11 cellular contexts compared by ENCODE assay signal in genomic region chr5:143086851-143087637, GRCh38.
DNase-seq lines count a peak whose midpoint lies in the region; ATAC-seq and TF ChIP-seq lines count a peak whose summit lies in the region.
"Had no signal": no experiment of that assay in that cellular context is flagged by ENCODE, and none has a peak within 500 bp of the region (broad histone marks: within the 10 kb centered on the region; RNA-seq: fewer than 3 reads in every experiment).

No MANE protein-coding gene starts in this region.

- no peaks in the 10 kb centered on the region for H3K79me2 ChIP-seq in mesendoderm (ENCODE audit: control insufficient read depth, insufficient read depth, low read length)

- H3K4me1 ChIP-seq in IMR-90 (ENCODE audit: control insufficient read depth, insufficient read depth, low read length) (peaks cover 12% of the 10 kb centered on the region), mesendoderm (ENCODE audit: control insufficient read depth, low read depth, low read length) (peaks cover 4% of the 10 kb centered on the region), mucosa of descending colon (ENCODE audit: low read depth) (peaks cover 14% of the 10 kb centered on the region)

- H2AK5ac ChIP-seq in IMR-90 (ENCODE audit: low read depth, low read length) (peak overlapping the region; percentile 18; the same call in 1 of the 2 replicates), mesendoderm (ENCODE audit: low read length) (no peak overlapping the region)

- H3K27ac ChIP-seq in IMR-90 (ENCODE audit: insufficient read depth, low read length) = no peak overlapping the region; the same call in 1 of the 2 replicates
- H3K27ac ChIP-seq in mesendoderm (ENCODE audit: low read depth, low read length) = no peak overlapping the region
- H3K27ac ChIP-seq: stomach had no signal

- 90% methylated on average over 2 of the region's 5 CpGs; no CpG with 5 or more reads in 1 of the 2 experiments for WGBS in IMR-90 (ENCODE audit: extremely low coverage in 2 of 2, insufficient read length in 1 of 2), 2 experiments
- no CpG with 5 or more reads among the region's 5 CpGs for WGBS in mesendoderm (ENCODE audit: extremely low coverage, insufficient coverage, low lambda C conversion rate)

- H3K9ac ChIP-seq in IMR-90 (ENCODE audit: low read depth, low read length) (no peak overlapping the region), mesendoderm (ENCODE audit: low read length) (no peak overlapping the region)

- H4K20me1 ChIP-seq in IMR-90 (ENCODE audit: insufficient read depth, low read length) = no peaks in the 10 kb centered on the region

- no peaks in the 10 kb centered on the region for H3K27me3 ChIP-seq in IMR-90 (ENCODE audit: control insufficient read depth, insufficient read depth, low read length)
- H3K27me3 ChIP-seq in mesendoderm (ENCODE audit: insufficient read depth, low read length, poor library complexity) = no peaks in the 10 kb centered on the region
- H3K27me3 ChIP-seq: stomach had no signal

- no peak for TF ChIP-seq RAD21 in IMR-90 (IDR thresholded peaks at IDR 0.05; ENCODE audit: low read length)

- BruUV-seq in IMR-90 (replicated peaks; lab: Mats Ljungman, UMichigan) = no TSS peak

- H3K9me3 ChIP-seq in IMR-90 (ENCODE audit: control insufficient read depth, insufficient read depth, low read length) (no peaks in the 10 kb centered on the region), mucosa of descending colon (no peaks in the 10 kb centered on the region)
- H3K9me3 ChIP-seq: stomach had no signal

- ATAC-seq in IMR-90 (ENCODE audit: low read depth) = peak; percentile 93
- no peak for ATAC-seq in mucosa of descending colon
- ATAC-seq in sciatic nerve = no peak
- ATAC-seq: left lobe of liver had no signal

- H3K4ac ChIP-seq in IMR-90 (ENCODE audit: low read depth, low read length) (peak overlapping the region; percentile 19; the same call in 1 of the 2 replicates), mesendoderm (ENCODE audit: low read depth, low read length) (no peak overlapping the region)

- peak overlapping the region; percentile 38; the same call in 1 of the 2 replicates for H2BK20ac ChIP-seq in IMR-90 (ENCODE audit: low read depth, low read length)

- no peak overlapping the region for H4K91ac ChIP-seq in IMR-90 (ENCODE audit: insufficient read depth, low read depth, low read length)

- H3K4me3 ChIP-seq in IMR-90 (ENCODE audit: insufficient read depth, low read depth, low read length) = no peak overlapping the region
- no peak overlapping the region for H3K4me3 ChIP-seq in mesendoderm (ENCODE audit: low read length)
- H3K4me3 ChIP-seq in mucosa of descending colon = no peak overlapping the region
- H3K4me3 ChIP-seq: stomach had no signal

- H4K8ac ChIP-seq in IMR-90 (ENCODE audit: low read depth in 2 of 2, low read length in 2 of 2) = no peak overlapping the region; a peak in 1 of 4 replicates
- H4K8ac ChIP-seq in mesendoderm (ENCODE audit: low read depth, low read length) = no peak overlapping the region

- no peak overlapping the region for H4K5ac ChIP-seq in IMR-90 (ENCODE audit: low read depth, low read length)
- no peak overlapping the region for H4K5ac ChIP-seq in mesendoderm (ENCODE audit: low read length)

- no peaks in the 10 kb centered on the region for H3K79me1 ChIP-seq in IMR-90 (ENCODE audit: low read depth in 1 of 2, low read length in 2 of 2)
- no peaks in the 10 kb centered on the region for H3K79me1 ChIP-seq in mesendoderm (ENCODE audit: low read length)

- intact Hi-C loops in IMR-90 (cut with micrococcal nuclease) = no loop called here
- intact Hi-C loops in mucosa of descending colon (cut with DNase I, micrococcal nuclease) = no loop called here
- intact Hi-C loops in sciatic nerve (cut with DNase I) = no loop called here

- TF ChIP-seq CTCF in IMR-90 (conservative IDR thresholded peaks at IDR 0.05; ENCODE audit: low read depth, low read length) = no peak
- TF ChIP-seq CTCF in mucosa of descending colon (IDR thresholded peaks at IDR 0.05) = no peak

- dilution Hi-C loops in IMR-90 (cut with HindIII; ENCODE audit: low sequenced_read_pairs, unreplicated experiment) = no loop called here

- no peak overlapping the region for H2AFZ ChIP-seq in IMR-90 (replicated peaks; ENCODE audit: low read length, poor library complexity)

- H3K4me2 ChIP-seq in IMR-90 (ENCODE audit: low read depth, low read length) = peak overlapping the region; percentile 44; the same call in 1 of the 2 replicates
- H3K4me2 ChIP-seq in mesendoderm (ENCODE audit: low read length) = no peak overlapping the region

- H3K18ac ChIP-seq in IMR-90 (ENCODE audit: low read depth, low read length) = 0 out of 2 replicates have a peak overlapping the region, but pooled peaks have one; percentile 36
- peak overlapping the region; percentile 53 for H3K18ac ChIP-seq in mesendoderm (ENCODE audit: low read length)

- no peak for TF ChIP-seq POLR2A in IMR-90 (IDR thresholded peaks at IDR 0.05; ENCODE audit: low read depth, low read length)

- POLR2A ChIA-PET in IMR-90 (lab: Charles Lee; ENCODE audit: unreplicated experiment) = no interaction called here

- no peaks in the 10 kb centered on the region for H3K36me3 ChIP-seq in IMR-90 (ENCODE audit: control insufficient read depth, insufficient read depth, low read length)
- no peaks in the 10 kb centered on the region for H3K36me3 ChIP-seq in mesendoderm (ENCODE audit: control insufficient read depth, insufficient read depth, low read length)
- no peaks in the 10 kb centered on the region for H3K36me3 ChIP-seq in mucosa of descending colon (ENCODE audit: low read depth)

- peak overlapping the region; percentile 65; the same call in 1 of the 3 replicates for H2BK15ac ChIP-seq in IMR-90 (ENCODE audit: low read depth, low read length)
- H2BK15ac ChIP-seq in mesendoderm (replicated peaks; ENCODE audit: low read depth) = no peak overlapping the region

- H3K9me1 ChIP-seq in IMR-90 (ENCODE audit: insufficient read depth, low read length) = peaks cover 6% of the 10 kb centered on the region

- DNase-seq in DMS53 treated with DMSO at 0.1 percent for 48 hours (lab: John Stamatoyannopoulos, UW; ENCODE audit: unreplicated experiment) (peak; percentile 59), IMR-90 (peak; percentile 44), T47D (ENCODE audit: low read depth in 1 of 2, low spot score in 1 of 2) (peak; percentile 62 to 95), mesendoderm (peak; percentile 78), mucosa of descending colon (no peak), cerebellum (ENCODE audit: low spot score) (no peak), pons (ENCODE audit: low spot score) (no peak), sciatic nerve (ENCODE audit: low spot score) (no peak)
- DNase-seq: GDM1, stomach had no signal

- 0 out of 2 replicates have a peak overlapping the region, but pooled peaks have one; percentile 3 for H3K14ac ChIP-seq in IMR-90 (replicated peaks; ENCODE audit: low read depth, low read length)

- H3K23ac ChIP-seq in IMR-90 (ENCODE audit: low read depth, low read length) (no peak overlapping the region), mesendoderm (ENCODE audit: low read length) (no peak overlapping the region)

- no peak overlapping the region for H2AK9ac ChIP-seq in IMR-90 (replicated peaks; ENCODE audit: low read depth, low read length, poor library complexity)

- H2BK5ac ChIP-seq in IMR-90 (ENCODE audit: low read depth, low read length, poor library complexity, severe bottlenecking) = no peak overlapping the region
- no peak overlapping the region for H2BK5ac ChIP-seq in mesendoderm (ENCODE audit: low read length)

- CTCF ChIA-PET in IMR-90 (lab: Yijun Ruan, JAX) = no interaction called here

- H2BK120ac ChIP-seq in IMR-90 (ENCODE audit: low read depth, low read length) (peak overlapping the region; percentile 73; the same call in 1 of the 2 replicates), mesendoderm (ENCODE audit: low read depth, low read length) (peak overlapping the region; percentile 96)

- in situ Hi-C loops in IMR-90 (cut with MboI; ENCODE audit: low sequenced_read_pairs) = no loop called here
- in situ Hi-C loops in T47D (cut with HindIII; ENCODE audit: low pct_unique_long_range_greater_than_20kb, low sequenced_read_pairs) = no loop called here

- H3K56ac ChIP-seq in IMR-90 (ENCODE audit: extremely low read depth, insufficient read depth, low read length) (no peak overlapping the region; the same call in 1 of the 2 replicates), mesendoderm (ENCODE audit: low read length) (no peak overlapping the region)

TF ChIP-seq in IMR-90, 13 proteins besides CTCF, POLR2A, EP300 and RAD21 (continues in another document):
- TF ChIP-seq ELK1 (IDR thresholded peaks at IDR 0.05; ENCODE audit: borderline replicate concordance, low read depth, low read length) (no peak), NFE2L2 (IDR thresholded peaks at IDR 0.05; ENCODE audit: low read depth, low read length) (no peak), MXI1 (IDR thresholded peaks at IDR 0.05; ENCODE audit: borderline replicate concordance, low read depth, low read length) (no peak), FOS (IDR thresholded peaks at IDR 0.05; ENCODE audit: low read depth, low read length) (no peak), RFX5 (IDR thresholded peaks at IDR 0.05; ENCODE audit: low read depth, low read length) (no peak), BHLHE40 (IDR thresholded peaks at IDR 0.05; ENCODE audit: low read depth, low read length) (no peak), MAFK (IDR thresholded peaks at IDR 0.05; ENCODE audit: low read depth, low read length) (no peak), USF2 (IDR thresholded peaks at IDR 0.05; ENCODE audit: low read depth, low read length) (no peak), RCOR1 (IDR thresholded peaks at IDR 0.05; ENCODE audit: insufficient replicate concordance, low read length) (no peak), CEBPB (IDR thresholded peaks at IDR 0.05; ENCODE audit: low read depth, low read length) (no peak), MAZ (IDR thresholded peaks at IDR 0.05; ENCODE audit: borderline replicate concordance, low read depth, low read length) (no peak), SMC3 (IDR thresholded peaks at IDR 0.05; ENCODE audit: low read depth, low read length) (no peak)

Comparison
In these comparisons a context has a peak if more than half of its experiments do, and no peak if none do; other contexts are left out.
1. DNase-seq: peak in DMS53 treated with DMSO at 0.1 percent for 48 hours (single experiment), IMR-90 (single experiment), T47D (2 of 2) and mesendoderm (single experiment); none in mucosa of descending colon (0 of 3), cerebellum (single experiment), pons (single experiment) and sciatic nerve (single experiment).